In the genomic region with DNA sequence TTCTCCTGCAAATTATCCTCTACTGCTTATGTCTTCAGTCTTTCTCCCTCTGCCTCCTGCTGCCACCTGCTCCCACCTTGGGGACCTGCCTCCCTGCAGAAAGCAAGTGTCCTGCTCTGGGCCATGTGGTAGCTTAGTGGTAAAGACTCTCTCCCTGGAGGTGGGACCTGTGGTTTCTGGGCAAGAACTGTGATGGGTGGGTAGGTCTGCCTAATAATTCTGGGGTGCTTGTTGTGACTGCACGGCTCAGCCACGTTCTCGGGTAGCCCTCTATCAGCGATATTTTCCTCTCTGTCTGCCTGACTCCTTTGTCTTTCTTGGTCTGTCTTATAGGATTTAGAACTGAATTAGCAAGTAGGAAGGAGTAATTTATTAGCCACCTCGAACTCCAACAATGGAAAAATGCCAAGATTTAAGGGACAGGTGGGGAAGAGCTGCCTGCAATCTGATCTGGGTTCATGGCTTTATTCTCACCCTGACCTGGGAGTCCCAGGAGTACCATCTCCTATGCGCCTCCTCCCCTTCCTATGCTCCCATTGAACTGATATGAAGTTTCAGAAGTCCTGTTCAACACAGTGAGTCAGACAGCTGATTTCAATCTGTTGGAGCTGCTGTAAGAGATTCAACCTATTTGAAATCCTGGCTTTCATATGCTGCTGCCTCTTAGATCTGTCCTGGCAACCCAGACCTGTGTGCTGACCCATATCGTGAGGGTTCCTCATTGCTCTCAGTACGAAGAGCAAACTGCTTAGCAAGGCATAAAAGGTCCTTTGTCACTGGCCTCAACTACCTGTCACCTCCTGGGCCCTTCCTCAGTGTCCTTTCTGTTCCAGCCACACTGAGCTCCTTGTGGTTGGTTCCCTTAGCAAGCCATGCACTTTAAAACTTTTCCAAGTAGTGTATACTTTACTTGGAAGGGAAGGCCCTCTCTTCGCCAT, we compare ENCODE assay signal across 1 cellular context.
TF ChIP-seq lines count a peak whose summit lies in the region.

No MANE protein-coding gene starts in this region.

TF ChIP-seq in HepG2, 621 proteins besides CTCF, POLR2A, EP300 and RAD21:
- peak; percentile 62 to 77 for TF ChIP-seq MAFK (conservative IDR thresholded peaks at IDR 0.05 in 1 of 2, IDR thresholded peaks at IDR 0.05 in 1 of 2; ENCODE audit: low read length in 2 of 2)
- TF ChIP-seq, protein P1, sequence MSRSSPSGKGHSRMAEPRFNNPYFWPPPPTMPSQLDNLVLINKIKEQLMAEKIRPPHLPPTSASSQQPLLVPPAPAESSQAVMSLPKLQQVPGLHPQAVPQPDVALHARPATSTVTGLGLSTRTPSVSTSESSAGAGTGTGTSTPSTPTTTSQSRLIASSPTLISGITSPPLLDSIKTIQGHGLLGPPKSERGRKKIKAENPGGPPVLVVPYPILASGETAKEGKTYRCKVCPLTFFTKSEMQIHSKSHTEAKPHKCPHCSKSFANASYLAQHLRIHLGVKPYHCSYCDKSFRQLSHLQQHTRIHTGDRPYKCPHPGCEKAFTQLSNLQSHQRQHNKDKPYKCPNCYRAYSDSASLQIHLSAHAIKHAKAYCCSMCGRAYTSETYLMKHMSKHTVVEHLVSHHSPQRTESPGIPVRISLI (CRISPR knock-in tag; IDR thresholded peaks at IDR 0.05; ENCODE audit: borderline replicate concordance) = peak; percentile 0; the same call in 1 of the 2 replicates
- no peak for TF ChIP-seq CAMTA2 (CRISPR knock-in tag; IDR thresholded peaks at IDR 0.05; ENCODE audit: borderline replicate concordance)
- TF ChIP-seq MAFF (IDR thresholded peaks at IDR 0.05; ENCODE audit: low read depth, low read length) = peak; percentile 42; the same call in 1 of the 2 replicates
- no peak for TF ChIP-seq ZNF207 (IDR thresholded peaks at IDR 0.05; ENCODE audit: borderline replicate concordance)
- TF ChIP-seq ARID2 (CRISPR knock-in tag; IDR thresholded peaks at IDR 0.05; ENCODE audit: borderline replicate concordance) = 0 out of 2 replicates have a peak, but pooled peaks have one; percentile 30
- TF ChIP-seq SP1 (IDR thresholded peaks at IDR 0.05) = no peak
- TF ChIP-seq SP1 (CRISPR knock-in tag; IDR thresholded peaks at IDR 0.05) = no peak
